Comparison of ENCODE assay signal across 11 cellular contexts in the genomic region with DNA sequence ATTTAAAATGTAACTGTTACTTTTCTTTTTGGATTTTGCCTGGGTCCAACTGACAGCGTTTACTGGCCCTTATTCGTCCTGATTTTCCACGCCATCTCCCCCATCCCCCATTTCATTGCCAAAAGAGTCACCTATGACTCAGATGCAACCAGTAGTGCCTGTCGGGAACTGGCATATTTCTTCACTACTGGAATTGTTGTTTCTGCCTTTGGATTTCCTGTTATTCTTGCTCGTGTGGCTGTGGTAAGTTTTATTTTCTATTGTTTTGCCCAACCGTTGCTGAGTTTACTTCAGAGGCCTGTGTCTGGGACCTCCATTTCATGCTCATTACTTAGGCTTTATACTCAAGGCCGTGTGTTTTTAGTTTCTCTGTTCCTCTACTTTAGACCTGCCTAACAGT. TPM values are rescaled to one million over a fixed set of nuclear protein-coding genes. Genes with fewer than 3 reads are reported as not detected.
DNase-seq lines count a peak whose midpoint lies in the region; ATAC-seq, FAIRE-seq and TF ChIP-seq lines count a peak whose summit lies in the region.
"Had no signal": no experiment of that assay in that cellular context is flagged by ENCODE, and none has a peak within 500 bp of the region (broad histone marks: within the 10 kb centered on the region; RNA-seq: fewer than 3 reads in every experiment).

No MANE protein-coding gene starts in this region.

- ATAC-seq in HG03280 (IDR thresholded peaks at IDR 0.05; ENCODE audit: unreplicated experiment) (no peak), GM18511 (IDR thresholded peaks at IDR 0.05; ENCODE audit: unreplicated experiment) (no peak), GM21717 (IDR thresholded peaks at IDR 0.05; ENCODE audit: unreplicated experiment) (no peak)
- no peak for ATAC-seq in activated T-cell treated with anti-CD3 and anti-CD28 coated beads, Interleukin-2, amount 50 U/mL, for 4 hours

- peaks cover 71% of the 10 kb centered on the region for H3K79me2 ChIP-seq in osteoblast (ENCODE audit: insufficient read depth, low read length)

- intact Hi-C loops in esophagus muscularis mucosa (cut with DNase I): loop anchor here (5.0 to 10.0 kb wide), 2 partner anchors 175 to 257 kb away; no protein-coding TSS in a partner anchor

- WGBS in esophagus muscularis mucosa: 61% methylated on average over 7 of the region's 7 CpGs

- H3K9me3 ChIP-seq in esophagus muscularis mucosa: no peaks in the 10 kb centered on the region
- no peaks in the 10 kb centered on the region for H3K9me3 ChIP-seq in osteoblast (ENCODE audit: low read depth, low read length)

- no peak overlapping the region for H3K4me3 Mint-ChIP-seq in activated T-cell treated with anti-CD3 and anti-CD28 coated beads, Interleukin-2, amount 50 U/mL, for 4 hours
- H3K4me3 Mint-ChIP-seq: endodermal cell had no signal

- no peaks in the 10 kb centered on the region for H4K20me1 ChIP-seq in osteoblast (ENCODE audit: insufficient read depth, low read length)

- peak overlapping the region; percentile 25 for H2AFZ ChIP-seq in osteoblast (ENCODE audit: low read length)

- H3K36me3 ChIP-seq in esophagus muscularis mucosa: peaks cover 6 to 65% (median 52%) of the 10 kb centered on the region in 4 donors
- peaks cover 71% of the 10 kb centered on the region for H3K36me3 ChIP-seq in osteoblast (ENCODE audit: insufficient read depth, low read length)

- H3K4me1 ChIP-seq in esophagus muscularis mucosa: peaks cover 0 to 34% (median 25%) of the 10 kb centered on the region in 4 donors
- peaks cover 44% of the 10 kb centered on the region for H3K4me1 ChIP-seq in osteoblast (ENCODE audit: insufficient read depth, low read length)

- DNase-seq in CD1c-positive myeloid dendritic cell (ENCODE audit: extremely low spot score) (peak; percentile 29), RCC 7860 (ENCODE audit: low spot score) (peak; percentile 82), esophagus muscularis mucosa (ENCODE audit: extremely low spot score) (no peak), osteoblast (ENCODE audit: insufficient read length, low spot score, missing footprints) (peak; percentile 84)
- DNase-seq in activated T-cell treated with anti-CD3 and anti-CD28 coated beads, Interleukin-2, amount 50 U/mL, for 4 hours: no peak
- DNase-seq: endodermal cell, NCI-H526 had no signal

- peak; percentile 18 for TF ChIP-seq EP300 in esophagus muscularis mucosa (IDR thresholded peaks at IDR 0.05)

- no peak for TF ChIP-seq CTCF in esophagus muscularis mucosa (IDR thresholded peaks at IDR 0.05)
- no peak for TF ChIP-seq CTCF in osteoblast (IDR thresholded peaks at IDR 0.05; ENCODE audit: extremely low read depth, low read depth, low read length)

- no peaks in the 10 kb centered on the region for H3K27me3 ChIP-seq in esophagus muscularis mucosa
- no peaks in the 10 kb centered on the region for H3K27me3 ChIP-seq in osteoblast (ENCODE audit: insufficient read depth, low read length)

- H3K27me3 Mint-ChIP-seq in activated T-cell treated with anti-CD3 and anti-CD28 coated beads, Interleukin-2, amount 50 U/mL, for 4 hours (ENCODE audit: low read depth): no peaks in the 10 kb centered on the region
- H3K27me3 Mint-ChIP-seq: progenitor cell of endocrine pancreas had no signal

- peaks cover 2% of the 10 kb centered on the region for H3K4me1 Mint-ChIP-seq in activated T-cell treated with anti-CD3 and anti-CD28 coated beads, Interleukin-2, amount 50 U/mL, for 4 hours (ENCODE audit: low read depth)

- H3K36me3 Mint-ChIP-seq in activated T-cell treated with anti-CD3 and anti-CD28 coated beads, Interleukin-2, amount 50 U/mL, for 4 hours (ENCODE audit: insufficient read depth): peaks cover 18% of the 10 kb centered on the region

- FAIRE-seq in RCC 7860 (lab: Jason Lieb, UNC): peak; percentile 84

- H3K27ac ChIP-seq in esophagus muscularis mucosa (replicated peaks in 1 of 4): peak overlapping the region; percentile 28 to 64 (median 40)
- peak overlapping the region; percentile 97 for H3K27ac ChIP-seq in osteoblast (ENCODE audit: low read depth, low read length)

- no peaks in the 10 kb centered on the region for H3K9me3 Mint-ChIP-seq in activated T-cell treated with anti-CD3 and anti-CD28 coated beads, Interleukin-2, amount 50 U/mL, for 4 hours
- H3K9me3 Mint-ChIP-seq: endodermal cell had no signal

- no peak for TF ChIP-seq POLR2A in esophagus muscularis mucosa (IDR thresholded peaks at IDR 0.05; ENCODE audit: low read depth)

- H3K4me3 ChIP-seq in esophagus muscularis mucosa (no peak overlapping the region), osteoblast (ENCODE audit: insufficient read depth, low read length) (peak overlapping the region; percentile 45)

- peak overlapping the region; percentile 76 for H3K4me2 ChIP-seq in osteoblast (ENCODE audit: insufficient read depth, low read length)

RNA-seq across cellular contexts. Expression of gene LEPR, which starts 9.3 kb away (rescaled TPM):
- total RNA-seq in esophagus muscularis mucosa: 10 to 100 TPM in 3 of 4 donors, 1 to 10 TPM in 1; 10.0 to 27.3 (median 14.1) TPM
- 169 and 235 TPM in 2 replicates for total RNA-seq in osteoblast
- total RNA-seq in activated T-cell treated with anti-CD3 and anti-CD28 coated beads, Interleukin-2, amount 50 U/mL, for 4 hours: under 1 TPM; 0.32 to 0.38 (median 0.38) TPM

RNA-seq across cellular contexts. Expression of gene LEPROT, which starts 9.3 kb away (rescaled TPM):
- total RNA-seq in esophagus muscularis mucosa: 10 to 100 TPM; 54.5 to 73.3 (median 66.7) TPM
- 87.9 and 111 TPM in 2 replicates for total RNA-seq in osteoblast
- total RNA-seq in activated T-cell treated with anti-CD3 and anti-CD28 coated beads, Interleukin-2, amount 50 U/mL, for 4 hours: 10 to 100 TPM; 12.6 to 15.7 (median 12.6) TPM

Comparison
In these comparisons a context has a peak if more than half of its experiments do, and no peak if none do; other contexts are left out.
1. DNase-seq: peak in CD1c-positive myeloid dendritic cell (single experiment), RCC 7860 (single experiment) and osteoblast (single experiment); none in esophagus muscularis mucosa (single experiment) and activated T-cell treated with anti-CD3 and anti-CD28 coated beads, Interleukin-2, amount 50 U/mL, for 4 hours (single experiment).
2. RNA of gene LEPR, which starts 9.3 kb away (total RNA-seq): 169 to 235 TPM in osteoblast and 10.0 to 27.3 TPM in esophagus muscularis mucosa; 0.32 to 0.38 TPM in activated T-cell treated with anti-CD3 and anti-CD28 coated beads, Interleukin-2, amount 50 U/mL, for 4 hours; every median in the first group is over 4 times any median in the second.